ENCODE assay signal across 8 cellular contexts in the genomic region with DNA sequence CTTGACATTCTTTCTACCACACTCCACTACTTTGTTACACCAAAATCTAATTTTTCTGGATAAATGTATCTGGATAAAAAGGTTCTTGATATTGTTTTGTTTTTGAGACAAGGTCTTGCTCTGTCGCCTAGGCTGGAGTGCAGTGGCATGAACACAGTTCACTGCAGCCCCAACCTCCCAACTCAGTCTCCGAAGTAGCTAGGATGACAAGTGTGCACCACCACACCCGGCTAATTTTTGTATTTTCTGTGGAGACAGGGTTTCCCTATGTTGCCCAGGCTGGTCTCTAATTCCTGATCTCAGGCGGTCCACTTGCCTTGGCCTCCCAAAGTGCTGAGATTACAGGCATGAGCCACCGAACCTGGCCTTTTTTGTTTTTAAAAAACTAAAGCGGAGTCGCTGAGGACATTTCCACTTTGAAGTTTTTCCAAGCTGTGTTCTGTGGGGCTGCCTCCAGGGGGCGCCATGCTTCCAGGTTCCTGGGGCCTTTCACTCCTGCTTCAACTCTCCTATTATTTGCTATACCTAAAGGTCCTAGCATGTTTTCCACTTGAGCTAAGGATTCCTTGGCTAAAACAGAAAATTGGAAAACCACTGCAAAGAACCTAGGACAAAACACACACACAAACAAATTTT. TPM values are rescaled to one million over a fixed set of nuclear protein-coding genes. Genes with fewer than 3 reads are reported as not detected.
A peak's percentile ranks its signal among the peaks of the same experiment; 100 is the strongest.
DNase-seq lines count a peak whose midpoint lies in the region; ATAC-seq and TF ChIP-seq lines count a peak whose summit lies in the region.

No MANE protein-coding gene starts in this region.

- no peaks in the 10 kb centered on the region for H3K9me3 Mint-ChIP-seq in activated CD8-positive, alpha-beta T cell treated with anti-CD3 and anti-CD28 coated beads for 36 hours

- H3K9ac ChIP-seq in iPS-15b (ENCODE audit: low read depth, low read length) = peak overlapping the region; percentile 5

- POLR2A ChIA-PET in activated CD8-positive, alpha-beta T cell treated with anti-CD3 and anti-CD28 coated beads for 36 hours (lab: Charles Lee) = interaction anchor here (1.2 to 2.1 kb wide), 6 partner anchors 39 to 133 kb away, joined by 3 to 12 read pairs (median 4); partner anchors contain the start of genes NIPAL3 and RCAN3

- peak overlapping the region; percentile 84 for H3K27ac Mint-ChIP-seq in activated CD8-positive, alpha-beta T cell treated with anti-CD3 and anti-CD28 coated beads for 36 hours

- no peaks in the 10 kb centered on the region for H3K9me3 ChIP-seq in iPS-15b (ENCODE audit: control insufficient read depth, insufficient read depth, low read length)

- no peak for ATAC-seq in activated CD8-positive, alpha-beta T cell treated with anti-CD3 and anti-CD28 coated beads for 36 hours

- no peak overlapping the region for H3K4me3 ChIP-seq in iPS-15b (ENCODE audit: low read depth, low read length)

- TF ChIP-seq CTCF in 22Rv1 (IDR thresholded peaks at IDR 0.05) = peak; percentile 83
- peak; percentile 28 for TF ChIP-seq CTCF in GM20000 (IDR thresholded peaks at IDR 0.05; ENCODE audit: extremely low read depth, missing control alignments)
- peak; percentile 83 for TF ChIP-seq CTCF in activated CD8-positive, alpha-beta T cell treated with anti-CD3 and anti-CD28 coated beads for 36 hours (IDR thresholded peaks at IDR 0.05)

- CTCF ChIA-PET in activated CD8-positive, alpha-beta T cell treated with anti-CD3 and anti-CD28 coated beads for 36 hours (lab: Charles Lee) = interaction anchor here (0.8 to 6.4 kb wide), 22 partner anchors 10 to 294 kb away, joined by 3 to 38 read pairs (median 4); partner anchors contain the start of genes NCMAP, NIPAL3, SRRM1 and STPG1

- H3K27ac ChIP-seq in 22Rv1 = no peak overlapping the region

- intact Hi-C loops in activated CD8-positive, alpha-beta T cell treated with anti-CD3 and anti-CD28 coated beads for 36 hours (cut with micrococcal nuclease) = loop anchor here (5.0 to 10.0 kb wide), 2 partner anchors 45 to 93 kb away; no protein-coding TSS in a partner anchor

- no peaks in the 10 kb centered on the region for H3K27me3 Mint-ChIP-seq in activated CD8-positive, alpha-beta T cell treated with anti-CD3 and anti-CD28 coated beads for 36 hours

- no peak for DNase-seq in GM20000 (ENCODE audit: low spot score)
- peak; percentile 45 for DNase-seq in activated CD8-positive, alpha-beta T cell treated with anti-CD3 and anti-CD28 coated beads for 36 hours
- DNase-seq in activated gamma-delta T cell treated with Interleukin-2 at 50 U/mL for 16 hours = no peak
- DNase-seq in MV-4-11 (lab: John Stamatoyannopoulos, UW) = no peak
- DNase-seq in Kasumi-1 (lab: John Stamatoyannopoulos, UW) = no peak
- DNase-seq in GM19238 (ENCODE audit: insufficient read length, low spot score) = no peak

- peaks cover 24% of the 10 kb centered on the region for H3K36me3 Mint-ChIP-seq in activated CD8-positive, alpha-beta T cell treated with anti-CD3 and anti-CD28 coated beads for 36 hours (ENCODE audit: low read depth)

- no peaks in the 10 kb centered on the region for H3K36me3 ChIP-seq in iPS-15b (ENCODE audit: control insufficient read depth, insufficient read depth, low read length)

- H3K4me1 ChIP-seq in iPS-15b (ENCODE audit: control insufficient read depth, insufficient read depth, low read length) = peaks cover 15% of the 10 kb centered on the region

- no peak overlapping the region for H3K4me3 Mint-ChIP-seq in activated CD8-positive, alpha-beta T cell treated with anti-CD3 and anti-CD28 coated beads for 36 hours

- H3K27me3 ChIP-seq in iPS-15b (ENCODE audit: control insufficient read depth, insufficient read depth, low read length) = no peaks in the 10 kb centered on the region

- H3K4me1 Mint-ChIP-seq in activated CD8-positive, alpha-beta T cell treated with anti-CD3 and anti-CD28 coated beads for 36 hours (ENCODE audit: low read depth) = peaks cover 60% of the 10 kb centered on the region

RNA-seq across cellular contexts. Expression of gene NCMAP, which starts 14.1 kb away (rescaled TPM):
- under 1 TPM; 0.11 to 0.20 TPM for total RNA-seq in activated CD8-positive, alpha-beta T cell treated with anti-CD3 and anti-CD28 coated beads for 36 hours

RNA-seq across cellular contexts. Expression of gene RCAN3, which starts 39.2 kb away (rescaled TPM):
- total RNA-seq in activated CD8-positive, alpha-beta T cell treated with anti-CD3 and anti-CD28 coated beads for 36 hours = 10 to 100 TPM; 55.3 to 56.8 TPM

Comparison
In these comparisons a context has a peak if more than half of its experiments do, and no peak if none do; other contexts are left out.
1. CTCF ChIP-seq: peak in every context shown above with its lines; median percentile 83 in 22Rv1; 83 in activated CD8-positive, alpha-beta T cell treated with anti-CD3 and anti-CD28 coated beads for 36 hours; 28 in GM20000.